ENCODE assay signal across 34 cellular contexts in genomic region chr6:131731224-131731623, GRCh38. TPM values are rescaled to one million over a fixed set of nuclear protein-coding genes. Genes with fewer than 3 reads are reported as not detected.
"Had no signal": no experiment of that assay in that cellular context is flagged by ENCODE, and none has a peak within 500 bp of the region (broad histone marks: within the 10 kb centered on the region; RNA-seq: fewer than 3 reads in every experiment).

No MANE protein-coding gene starts in this region.

- H3K9me3 ChIP-seq: body of pancreas had no signal

- H3K36me3 ChIP-seq: breast epithelium had no signal

- H3K27me3 ChIP-seq: body of pancreas, breast epithelium had no signal

- H3K9me3 Mint-ChIP-seq: activated CD4-positive, alpha-beta T cell treated with anti-CD3 and anti-CD28 coated beads, Interleukin-2, amount 10 ng/mL, durations not matched to agents 24 days and 14 days; activated CD8-positive, alpha-beta T cell treated with anti-CD3 and anti-CD28 coated beads for 36 hours; activated naive CD4-positive, alpha-beta T cell treated with anti-CD3 and anti-CD28 coated beads, Interleukin-2, amount 50 U/mL, for 24 hours; activated T-cell treated with anti-CD3 and anti-CD28 coated beads, Interleukin-2, amount 50 U/mL, for 72 hours; activated T-helper 17 cell treated with anti-CD3 and anti-CD28 coated beads, Interleukin-2, amount 50 U/mL, for 72 hours had no signal

- H3K4me3 ChIP-seq: body of pancreas, breast epithelium had no signal

- H3K4me1 Mint-ChIP-seq: activated CD4-positive, alpha-beta T cell treated with anti-CD3 and anti-CD28 coated beads, Interleukin-2, amount 10 ng/mL, durations not matched to agents 24 days and 14 days; activated naive CD4-positive, alpha-beta T cell treated with anti-CD3 and anti-CD28 coated beads, Interleukin-2, amount 50 U/mL, for 24 hours; activated naive CD8-positive, alpha-beta T cell treated with anti-CD3 and anti-CD28 coated beads, Interleukin-2, amount 10 ng/mL, durations not matched to agents 7 days and 5 days; activated T-helper 17 cell treated with anti-CD3 and anti-CD28 coated beads, Interleukin-2, amount 50 U/mL, for 72 hours had no signal

- H3K4me3 Mint-ChIP-seq: activated CD4-positive, alpha-beta T cell treated with anti-CD3 and anti-CD28 coated beads, Interleukin-2, amount 10 ng/mL, durations not matched to agents 24 days and 14 days; activated CD8-positive, alpha-beta T cell treated with anti-CD3 and anti-CD28 coated beads for 36 hours; activated naive CD4-positive, alpha-beta T cell treated with anti-CD3 and anti-CD28 coated beads, Interleukin-2, amount 50 U/mL, for 24 hours; activated naive CD8-positive, alpha-beta T cell treated with anti-CD3 and anti-CD28 coated beads, Interleukin-2, amount 10 ng/mL, durations not matched to agents 7 days and 5 days; activated T-cell treated with anti-CD3 and anti-CD28 coated beads, Interleukin-2, amount 50 U/mL, for 72 hours; activated T-helper 17 cell treated with anti-CD3 and anti-CD28 coated beads, Interleukin-2, amount 50 U/mL, for 72 hours had no signal

- ATAC-seq: activated CD8-positive, alpha-beta T cell treated with anti-CD3 and anti-CD28 coated beads for 36 hours; activated T-cell treated with anti-CD3 and anti-CD28 coated beads, Interleukin-2, amount 50 U/mL, for 72 hours; activated T-helper 17 cell treated with anti-CD3 and anti-CD28 coated beads, Interleukin-2, amount 50 U/mL, for 72 hours; body of pancreas had no signal

- H3K27me3 Mint-ChIP-seq: activated naive CD4-positive, alpha-beta T cell treated with anti-CD3 and anti-CD28 coated beads, Interleukin-2, amount 50 U/mL, for 24 hours; activated naive CD8-positive, alpha-beta T cell treated with anti-CD3 and anti-CD28 coated beads, Interleukin-2, amount 10 ng/mL, durations not matched to agents 7 days and 5 days had no signal

- H3K4me1 ChIP-seq: body of pancreas, breast epithelium had no signal

- DNase-seq: activated CD4-positive, alpha-beta T cell treated with anti-CD3 and anti-CD28 coated beads, Interleukin-2, amount 10 ng/mL, durations not matched to agents 24 days and 14 days; activated CD4-positive, alpha-beta T cell treated with anti-CD3 and anti-CD28 coated beads, Interleukin-2, amount 50 U/mL, for 4 hours; activated CD8-positive, alpha-beta T cell treated with anti-CD3 and anti-CD28 coated beads for 36 hours; activated effector memory CD4-positive, alpha-beta T cell treated with anti-CD3 and anti-CD28 coated beads, Interleukin-2, amount 50 U/mL, for 16 hours; activated naive CD4-positive, alpha-beta T cell treated with Interleukin-2 at 50 U/mL for 16 hours; activated naive CD8-positive, alpha-beta T cell treated with anti-CD3 and anti-CD28 coated beads, Interleukin-2, amount 10 ng/mL, durations not matched to agents 7 days and 5 days; activated T-cell treated with anti-CD3 and anti-CD28 coated beads, Interleukin-2, amount 50 U/mL, for 1 hour; activated T-cell treated with anti-CD3 and anti-CD28 coated beads, Interleukin-2, amount 50 U/mL, for 72 hours; amygdala; body of pancreas; MM.1S; MV-4-11; NCI-H1092; NCI-H1436 treated with DMSO at 0.1 percent for 48 hours; NCI-H1694 treated with DMSO at 0.1 percent for 48 hours; NCI-H2029 treated with DMSO at 0.1 percent for 48 hours; NCI-H2107; NCI-H2171; NCI-H510A; NCI-H526; NCI-H748 treated with DMSO at 0.1 percent for 48 hours; Right ventricle myocardium superior; T1000 had no signal

- H3K36me3 Mint-ChIP-seq: activated naive CD8-positive, alpha-beta T cell treated with anti-CD3 and anti-CD28 coated beads, Interleukin-2, amount 10 ng/mL, durations not matched to agents 7 days and 5 days had no signal

- H3K27ac ChIP-seq: body of pancreas, breast epithelium had no signal

- H3K27ac Mint-ChIP-seq: activated CD4-positive, alpha-beta T cell treated with anti-CD3 and anti-CD28 coated beads, Interleukin-2, amount 10 ng/mL, durations not matched to agents 24 days and 14 days; activated CD8-positive, alpha-beta T cell treated with anti-CD3 and anti-CD28 coated beads for 36 hours; activated naive CD4-positive, alpha-beta T cell treated with anti-CD3 and anti-CD28 coated beads, Interleukin-2, amount 50 U/mL, for 24 hours; activated naive CD8-positive, alpha-beta T cell treated with anti-CD3 and anti-CD28 coated beads, Interleukin-2, amount 10 ng/mL, durations not matched to agents 7 days and 5 days; activated T-cell treated with anti-CD3 and anti-CD28 coated beads, Interleukin-2, amount 50 U/mL, for 72 hours; activated T-helper 17 cell treated with anti-CD3 and anti-CD28 coated beads, Interleukin-2, amount 50 U/mL, for 72 hours had no signal

RNA-seq across cellular contexts. Expression of gene CTAGE9, which starts 20.4 kb away (rescaled TPM):
- total RNA-seq: activated CD4-positive, alpha-beta T cell treated with anti-CD3 and anti-CD28 coated beads, Interleukin-2, amount 10 ng/mL, durations not matched to agents 24 days and 14 days; activated CD8-positive, alpha-beta memory T cell treated with anti-CD3 and anti-CD28 coated beads for 36 hours; activated CD8-positive, alpha-beta T cell treated with anti-CD3 and anti-CD28 coated beads for 36 hours; activated naive CD8-positive, alpha-beta T cell treated with anti-CD3 and anti-CD28 coated beads, Interleukin-2, amount 10 ng/mL, durations not matched to agents 7 days and 5 days; activated T-cell treated with anti-CD3 and anti-CD28 coated beads, Interleukin-2, amount 50 U/mL, for 72 hours; activated T-helper 17 cell treated with anti-CD3 and anti-CD28 coated beads, Interleukin-2, amount 50 U/mL, for 72 hours; astrocyte; cardiac septum; LHCN-M2; OCI-LY7; Right ventricle myocardium superior; T-helper 1 cell treated with Interleukin-12 subunit alpha and Interleukin-12 subunit beta and Interleukin-4 antibody, amounts not matched to agents 30 ng/mL and 1 ng/mL, for 36 hours; T-helper 2 cell treated with Interferon-gamma antibody and Interleukin-4, amounts not matched to agents 100 ng/mL and 5 ng/mL, for 36 hours had no signal

RNA-seq across cellular contexts. Expression of gene OR2A4, which starts 30.0 kb away (rescaled TPM):
- total RNA-seq: activated CD4-positive, alpha-beta T cell treated with anti-CD3 and anti-CD28 coated beads, Interleukin-2, amount 10 ng/mL, durations not matched to agents 24 days and 14 days; activated CD8-positive, alpha-beta memory T cell treated with anti-CD3 and anti-CD28 coated beads for 36 hours; activated CD8-positive, alpha-beta T cell treated with anti-CD3 and anti-CD28 coated beads for 36 hours; activated naive CD8-positive, alpha-beta T cell treated with anti-CD3 and anti-CD28 coated beads, Interleukin-2, amount 10 ng/mL, durations not matched to agents 7 days and 5 days; activated T-cell treated with anti-CD3 and anti-CD28 coated beads, Interleukin-2, amount 50 U/mL, for 72 hours; activated T-helper 17 cell treated with anti-CD3 and anti-CD28 coated beads, Interleukin-2, amount 50 U/mL, for 72 hours; astrocyte; body of pancreas; OCI-LY7; Right ventricle myocardium superior; T-helper 1 cell treated with Interleukin-12 subunit alpha and Interleukin-12 subunit beta and Interleukin-4 antibody, amounts not matched to agents 30 ng/mL and 1 ng/mL, for 36 hours; T-helper 2 cell treated with Interferon-gamma antibody and Interleukin-4, amounts not matched to agents 100 ng/mL and 5 ng/mL, for 36 hours had no signal
- polyA plus RNA-seq: adipose tissue had no signal
